Comparison of ENCODE assay signal across 7 cellular contexts in genomic region chr10:47743611-47744560, GRCh38. TPM values are rescaled to one million over a fixed set of nuclear protein-coding genes. Genes with fewer than 3 reads are reported as not detected.
DNase-seq lines count a peak whose midpoint lies in the region; ATAC-seq and TF ChIP-seq lines count a peak whose summit lies in the region.
"Not testable (repeated sequence)": the region's sequence is repeated elsewhere in the genome, so short reads cannot be mapped to it uniquely, and the experiment has no call there.

No MANE protein-coding gene starts in this region.

- peak overlapping the region; percentile 54 for H3K4me3 ChIP-seq in HUES6 (ENCODE audit: low read depth, low read length)
- peak overlapping the region; percentile 28 for H3K4me3 ChIP-seq in colonic mucosa

- H3K4me1 ChIP-seq in HUES6 (ENCODE audit: control insufficient read depth, insufficient read depth, low read length); colonic mucosa: not testable (repeated sequence)

- H3K27ac ChIP-seq in HUES6 (ENCODE audit: low read depth, low read length); colonic mucosa: not testable (repeated sequence)

- intact Hi-C loops in colonic mucosa (cut with DNase I); posterior vena cava (cut with DNase I): not testable (repeated sequence)

- H3K36me3 ChIP-seq in HUES6 (ENCODE audit: control insufficient read depth, insufficient read depth, low read length); colonic mucosa: not testable (repeated sequence)

- not testable (repeated sequence) for H3K9ac ChIP-seq in HUES6 (ENCODE audit: low read length); colonic mucosa (ENCODE audit: low read depth in 2 of 2, low read length in 2 of 2)

- TF ChIP-seq CTCF in colonic mucosa (IDR thresholded peaks at IDR 0.05) = not testable (repeated sequence)

- peak; percentile 81 for ATAC-seq in GM18858 (IDR thresholded peaks at IDR 0.05; ENCODE audit: unreplicated experiment)
- peak; percentile 81 for ATAC-seq in HG02571 (IDR thresholded peaks at IDR 0.05; ENCODE audit: unreplicated experiment)

- peak; percentile 18 for DNase-seq in activated CD8-positive, alpha-beta memory T cell treated with anti-CD3 and anti-CD28 coated beads, Interleukin-2, amount 50 U/mL, for 4 hours
- not testable (repeated sequence) for DNase-seq in colonic mucosa
- peak; percentile 1 for DNase-seq in iPS-NIHi11 (ENCODE audit: low spot score)
- peak; percentile 70 for DNase-seq in posterior vena cava (ENCODE audit: low spot score)

- H3K27me3 ChIP-seq in HUES6 (ENCODE audit: control insufficient read depth, insufficient read depth, low read length); colonic mucosa: not testable (repeated sequence)

- not testable (repeated sequence) for H3K9me3 ChIP-seq in HUES6 (ENCODE audit: control insufficient read depth, insufficient read depth, low read depth, low read length); colonic mucosa

RNA-seq across cellular contexts. Expression of gene SYT15B, which starts 19.5 kb away (rescaled TPM):
- total RNA-seq in colonic mucosa = under 1 TPM; 0.17 to 0.45 TPM
- 1 to 10 TPM; 2.6 to 2.9 TPM for total RNA-seq in posterior vena cava
